Comparison of ENCODE assay signal across 9 cellular contexts in genomic region chr3:42613462-42613861, GRCh38. TPM values are rescaled to one million over a fixed set of nuclear protein-coding genes. Genes with fewer than 3 reads are reported as not detected.
DNase-seq lines count a peak whose midpoint lies in the region; ATAC-seq and TF ChIP-seq lines count a peak whose summit lies in the region.
"Had no signal": no experiment of that assay in that cellular context is flagged by ENCODE, and none has a peak within 500 bp of the region (broad histone marks: within the 10 kb centered on the region; RNA-seq: fewer than 3 reads in every experiment).

No MANE protein-coding gene starts in this region.

- WGBS in lung, 2 donors, result 85 to 88% methylated on average over 2 of the region's 2 CpGs
- 55% methylated on average over 2 of the region's 2 CpGs for WGBS in aorta, 2 donors

- peak overlapping the region; percentile 0 for H3K27ac Mint-ChIP-seq in activated T-helper 2 cell treated with anti-CD3 and anti-CD28 coated beads, Interferon-gamma antibody, Interleukin-2, Interleukin-4, amounts not matched to agents 10 μg/mL and 5 μg/mL and 100 μg/mL, durations not matched to agents 14 hours and 24 hours and 36 hours
- no peak overlapping the region for H3K27ac Mint-ChIP-seq in activated T-helper 1 cell treated with anti-CD3 and anti-CD28 coated beads, Interleukin-12 subunit alpha, Interleukin-12 subunit beta, Interleukin-2, Interleukin-4 antibody, amounts not matched to agents 30 ng/mL and 10 ng/mL and 1 ng/mL, durations not matched to agents 14 hours and 24 hours and 36 hours

- H3K4me1 Mint-ChIP-seq in activated T-helper 2 cell treated with anti-CD3 and anti-CD28 coated beads, Interferon-gamma antibody, Interleukin-2, Interleukin-4, amounts not matched to agents 10 μg/mL and 5 μg/mL and 100 μg/mL, durations not matched to agents 14 hours and 24 hours and 36 hours (ENCODE audit: low read depth), result peaks cover 44% of the 10 kb centered on the region
- H3K4me1 Mint-ChIP-seq in activated T-helper 1 cell treated with anti-CD3 and anti-CD28 coated beads, Interleukin-12 subunit alpha, Interleukin-12 subunit beta, Interleukin-2, Interleukin-4 antibody, amounts not matched to agents 30 ng/mL and 10 ng/mL and 1 ng/mL, durations not matched to agents 14 hours and 24 hours and 36 hours (ENCODE audit: low read depth), result peaks cover 46% of the 10 kb centered on the region

- H3K27me3 Mint-ChIP-seq in activated T-helper 2 cell treated with anti-CD3 and anti-CD28 coated beads, Interferon-gamma antibody, Interleukin-2, Interleukin-4, amounts not matched to agents 10 μg/mL and 5 μg/mL and 100 μg/mL, durations not matched to agents 14 hours and 24 hours and 36 hours (ENCODE audit: low read depth), result no peaks in the 10 kb centered on the region
- H3K27me3 Mint-ChIP-seq in activated T-helper 1 cell treated with anti-CD3 and anti-CD28 coated beads, Interleukin-12 subunit alpha, Interleukin-12 subunit beta, Interleukin-2, Interleukin-4 antibody, amounts not matched to agents 30 ng/mL and 10 ng/mL and 1 ng/mL, durations not matched to agents 14 hours and 24 hours and 36 hours (ENCODE audit: insufficient read depth), result no peaks in the 10 kb centered on the region

- ATAC-seq in GM19395 (IDR thresholded peaks at IDR 0.05; ENCODE audit: unreplicated experiment) (peak; percentile 32), lung (ENCODE audit: insufficient read depth, low FRiP score) (no peak), HG03045 (IDR thresholded peaks at IDR 0.05; ENCODE audit: unreplicated experiment) (no peak), aorta (ENCODE audit: low FRiP score) (no peak)

- no peak overlapping the region for H3K4me3 Mint-ChIP-seq in activated T-helper 2 cell treated with anti-CD3 and anti-CD28 coated beads, Interferon-gamma antibody, Interleukin-2, Interleukin-4, amounts not matched to agents 10 μg/mL and 5 μg/mL and 100 μg/mL, durations not matched to agents 14 hours and 24 hours and 36 hours (ENCODE audit: low read depth)
- no peak overlapping the region for H3K4me3 Mint-ChIP-seq in activated T-helper 1 cell treated with anti-CD3 and anti-CD28 coated beads, Interleukin-12 subunit alpha, Interleukin-12 subunit beta, Interleukin-2, Interleukin-4 antibody, amounts not matched to agents 30 ng/mL and 10 ng/mL and 1 ng/mL, durations not matched to agents 14 hours and 24 hours and 36 hours

- DNase-seq in AG09319 (ENCODE audit: extremely low read depth, low read depth) (no peak), lung (ENCODE audit: low spot score) (no peak), aorta (no peak)
- no peak for DNase-seq in activated T-helper 2 cell treated with anti-CD3 and anti-CD28 coated beads, Interferon-gamma antibody, Interleukin-2, Interleukin-4, amounts not matched to agents 10 μg/mL and 5 μg/mL and 100 μg/mL, durations not matched to agents 14 hours and 24 hours and 36 hours (ENCODE audit: low spot score)
- no peak for DNase-seq in activated T-helper 1 cell treated with anti-CD3 and anti-CD28 coated beads, Interleukin-12 subunit alpha, Interleukin-12 subunit beta, Interleukin-2, Interleukin-4 antibody, amounts not matched to agents 30 ng/mL and 10 ng/mL and 1 ng/mL, durations not matched to agents 14 hours and 24 hours and 36 hours (ENCODE audit: low spot score)
- DNase-seq in stimulated activated CD4-positive, alpha-beta T cell treated with anti-CD3 and anti-CD28 coated beads, Interleukin-12 subunit alpha, Interleukin-12 subunit beta, amount 100 ng/mL, for 4 hours, result no peak
- DNase-seq: NCI-H187 treated with DMSO at 0.1 percent for 48 hours had no signal

- H3K9me3 Mint-ChIP-seq in activated T-helper 2 cell treated with anti-CD3 and anti-CD28 coated beads, Interferon-gamma antibody, Interleukin-2, Interleukin-4, amounts not matched to agents 10 μg/mL and 5 μg/mL and 100 μg/mL, durations not matched to agents 14 hours and 24 hours and 36 hours, result no peaks in the 10 kb centered on the region
- no peaks in the 10 kb centered on the region for H3K9me3 Mint-ChIP-seq in activated T-helper 1 cell treated with anti-CD3 and anti-CD28 coated beads, Interleukin-12 subunit alpha, Interleukin-12 subunit beta, Interleukin-2, Interleukin-4 antibody, amounts not matched to agents 30 ng/mL and 10 ng/mL and 1 ng/mL, durations not matched to agents 14 hours and 24 hours and 36 hours

- H3K4me1 ChIP-seq in lung (ENCODE audit: control insufficient read depth in 2 of 2, insufficient read depth in 2 of 2, low read length in 2 of 2) (peaks cover 5 to 11% of the 10 kb centered on the region in 2 donors), aorta (ENCODE audit: control insufficient read depth in 1 of 2, insufficient read depth in 2 of 2, low read length in 2 of 2) (no peaks in the 10 kb centered on the region)

- H3K27ac ChIP-seq in lung (ENCODE audit: low read depth in 1 of 2, low read length in 1 of 2) (peak overlapping the region in 1 of 2 donors; percentile 60), aorta (ENCODE audit: low read depth in 1 of 2, low read length in 2 of 2) (no peak overlapping the region)

- peak; percentile 22 for TF ChIP-seq CTCF in AG09319 (IDR thresholded peaks at IDR 0.05; ENCODE audit: low read depth, low read length)
- peak; percentile 9 for TF ChIP-seq CTCF in lung (IDR thresholded peaks at IDR 0.05; ENCODE audit: control extremely low read depth, extremely low read depth)

- H3K36me3 ChIP-seq in lung (ENCODE audit: control insufficient read depth in 2 of 2, insufficient read depth in 2 of 2, low read length in 2 of 2) (peaks cover 1 to 4% of the 10 kb centered on the region in 2 donors), aorta (ENCODE audit: control insufficient read depth in 1 of 2, insufficient read depth in 2 of 2, low read length in 1 of 2) (no peaks in the 10 kb centered on the region)

- intact Hi-C loops in activated T-helper 2 cell treated with anti-CD3 and anti-CD28 coated beads, Interferon-gamma antibody, Interleukin-2, Interleukin-4, amounts not matched to agents 10 μg/mL and 5 μg/mL and 100 μg/mL, durations not matched to agents 14 hours and 24 hours and 36 hours (cut with micrococcal nuclease), result no loop called here
- intact Hi-C loops in activated T-helper 1 cell treated with anti-CD3 and anti-CD28 coated beads, Interleukin-12 subunit alpha, Interleukin-12 subunit beta, Interleukin-2, Interleukin-4 antibody, amounts not matched to agents 30 ng/mL and 10 ng/mL and 1 ng/mL, durations not matched to agents 14 hours and 24 hours and 36 hours (cut with micrococcal nuclease), result no loop called here
- intact Hi-C loops in aorta (cut with DNase I), result no loop called here

- H3K27me3 ChIP-seq in lung (ENCODE audit: control insufficient read depth, insufficient read depth) (no peaks in the 10 kb centered on the region), aorta (ENCODE audit: control insufficient read depth in 1 of 2, insufficient read depth in 2 of 2, low read length in 1 of 2) (no peaks in the 10 kb centered on the region)

- H3K9me3 ChIP-seq in lung (ENCODE audit: control insufficient read depth in 2 of 2, insufficient read depth in 1 of 2, low read length in 1 of 2) (no peaks in the 10 kb centered on the region), aorta (ENCODE audit: control insufficient read depth, low read length) (no peaks in the 10 kb centered on the region)

- peaks cover 40% of the 10 kb centered on the region for H3K36me3 Mint-ChIP-seq in activated T-helper 2 cell treated with anti-CD3 and anti-CD28 coated beads, Interferon-gamma antibody, Interleukin-2, Interleukin-4, amounts not matched to agents 10 μg/mL and 5 μg/mL and 100 μg/mL, durations not matched to agents 14 hours and 24 hours and 36 hours (ENCODE audit: low read depth)
- peaks cover 11% of the 10 kb centered on the region for H3K36me3 Mint-ChIP-seq in activated T-helper 1 cell treated with anti-CD3 and anti-CD28 coated beads, Interleukin-12 subunit alpha, Interleukin-12 subunit beta, Interleukin-2, Interleukin-4 antibody, amounts not matched to agents 30 ng/mL and 10 ng/mL and 1 ng/mL, durations not matched to agents 14 hours and 24 hours and 36 hours (ENCODE audit: low read depth)

- no peak overlapping the region for H3K4me3 ChIP-seq in lung
- H3K4me3 ChIP-seq in aorta (ENCODE audit: low read length in 2 of 2), result no peak overlapping the region

RNA-seq across cellular contexts. Expression of gene NKTR, which starts 13.0 kb away (rescaled TPM):
- total RNA-seq in activated T-helper 2 cell treated with anti-CD3 and anti-CD28 coated beads, Interferon-gamma antibody, Interleukin-2, Interleukin-4, amounts not matched to agents 10 μg/mL and 5 μg/mL and 100 μg/mL, durations not matched to agents 14 hours and 24 hours and 36 hours, result 76.6 and 86.2 TPM in 2 replicates
- total RNA-seq in lung, result 100 to 1,000 TPM in 1 of 2 donors, 10 to 100 TPM in 1; 67.7 to 291 TPM
- 10 to 100 TPM; 15.3 to 38.1 TPM for polyA plus RNA-seq in lung
- total RNA-seq in activated T-helper 1 cell treated with anti-CD3 and anti-CD28 coated beads, Interleukin-12 subunit alpha, Interleukin-12 subunit beta, Interleukin-2, Interleukin-4 antibody, amounts not matched to agents 30 ng/mL and 10 ng/mL and 1 ng/mL, durations not matched to agents 14 hours and 24 hours and 36 hours, result 76.9 and 79.7 TPM in 2 replicates
- total RNA-seq in aorta, result 100 to 1,000 TPM in 1 of 2 donors, 10 to 100 TPM in 1; 98.5 to 163 TPM
- polyA plus RNA-seq in aorta, result 10 to 100 TPM in 1 of 2 donors, 1 to 10 TPM in 1; 6.1 to 57.7 TPM

RNA-seq across cellular contexts. Expression of gene SS18L2, which starts 22.8 kb away (rescaled TPM):
- 62.4 and 67.1 TPM in 2 replicates for total RNA-seq in activated T-helper 2 cell treated with anti-CD3 and anti-CD28 coated beads, Interferon-gamma antibody, Interleukin-2, Interleukin-4, amounts not matched to agents 10 μg/mL and 5 μg/mL and 100 μg/mL, durations not matched to agents 14 hours and 24 hours and 36 hours
- total RNA-seq in lung, result 10 to 100 TPM; 14.0 to 20.3 TPM
- polyA plus RNA-seq in lung, result 10 to 100 TPM; 30.3 to 65.7 TPM
- 66.3 and 67.5 TPM in 2 replicates for total RNA-seq in activated T-helper 1 cell treated with anti-CD3 and anti-CD28 coated beads, Interleukin-12 subunit alpha, Interleukin-12 subunit beta, Interleukin-2, Interleukin-4 antibody, amounts not matched to agents 30 ng/mL and 10 ng/mL and 1 ng/mL, durations not matched to agents 14 hours and 24 hours and 36 hours
- total RNA-seq in aorta, result 10 to 100 TPM; 17.5 to 18.5 TPM
- polyA plus RNA-seq in aorta, result 10 to 100 TPM; 21.4 to 47.8 TPM

RNA-seq across cellular contexts. Expression of gene SEC22C, which starts 31.7 kb away (rescaled TPM):
- 36.1 and 40.1 TPM in 2 replicates for total RNA-seq in activated T-helper 2 cell treated with anti-CD3 and anti-CD28 coated beads, Interferon-gamma antibody, Interleukin-2, Interleukin-4, amounts not matched to agents 10 μg/mL and 5 μg/mL and 100 μg/mL, durations not matched to agents 14 hours and 24 hours and 36 hours
- total RNA-seq in lung (10 to 100 TPM; 35.1 to 61.4 TPM), aorta (10 to 100 TPM; 43.6 to 46.6 TPM)
- polyA plus RNA-seq in lung (10 to 100 TPM; 23.3 to 34.8 TPM), aorta (10 to 100 TPM; 54.5 to 58.6 TPM)
- 37.5 and 38.3 TPM in 2 replicates for total RNA-seq in activated T-helper 1 cell treated with anti-CD3 and anti-CD28 coated beads, Interleukin-12 subunit alpha, Interleukin-12 subunit beta, Interleukin-2, Interleukin-4 antibody, amounts not matched to agents 30 ng/mL and 10 ng/mL and 1 ng/mL, durations not matched to agents 14 hours and 24 hours and 36 hours

RNA-seq across cellular contexts. Expression of gene ZBTB47, which starts 40.0 kb away (rescaled TPM):
- 0.16 and 0.44 TPM in 2 replicates for total RNA-seq in activated T-helper 2 cell treated with anti-CD3 and anti-CD28 coated beads, Interferon-gamma antibody, Interleukin-2, Interleukin-4, amounts not matched to agents 10 μg/mL and 5 μg/mL and 100 μg/mL, durations not matched to agents 14 hours and 24 hours and 36 hours
- 10 to 100 TPM in 1 of 2 donors, 1 to 10 TPM in 1; 8.6 to 34.1 TPM for total RNA-seq in lung
- 10 to 100 TPM; 12.0 to 19.6 TPM for polyA plus RNA-seq in lung
- 1.4 and 1.8 TPM in 2 replicates for total RNA-seq in activated T-helper 1 cell treated with anti-CD3 and anti-CD28 coated beads, Interleukin-12 subunit alpha, Interleukin-12 subunit beta, Interleukin-2, Interleukin-4 antibody, amounts not matched to agents 30 ng/mL and 10 ng/mL and 1 ng/mL, durations not matched to agents 14 hours and 24 hours and 36 hours
- total RNA-seq in aorta, result 10 to 100 TPM; 72.4 to 82.0 TPM
- 10 to 100 TPM; 42.3 to 77.1 TPM for polyA plus RNA-seq in aorta
